4 cellular contexts compared by ENCODE assay signal in genomic region chr1:39773369-39773979, GRCh38. TPM values are rescaled to one million over a fixed set of nuclear protein-coding genes. Genes with fewer than 3 reads are reported as not detected.
"Had no signal": no experiment of that assay in that cellular context is flagged by ENCODE, and none has a peak within 500 bp of the region (broad histone marks: within the 10 kb centered on the region; RNA-seq: fewer than 3 reads in every experiment).

No MANE protein-coding gene starts in this region.

RNA-seq across cellular contexts. Expression of gene OXCT2, which starts 2.3 kb away (rescaled TPM):
- polyA plus RNA-seq: cardiac muscle cell, keratinocyte had no signal

RNA-seq across cellular contexts. Expression of gene BMP8B, which starts 15.2 kb away (rescaled TPM):
- total RNA-seq: cardiac muscle cell, fibroblast of lung, mammary epithelial cell had no signal
